ENCODE assay signal across 18 cellular contexts in the genomic region with DNA sequence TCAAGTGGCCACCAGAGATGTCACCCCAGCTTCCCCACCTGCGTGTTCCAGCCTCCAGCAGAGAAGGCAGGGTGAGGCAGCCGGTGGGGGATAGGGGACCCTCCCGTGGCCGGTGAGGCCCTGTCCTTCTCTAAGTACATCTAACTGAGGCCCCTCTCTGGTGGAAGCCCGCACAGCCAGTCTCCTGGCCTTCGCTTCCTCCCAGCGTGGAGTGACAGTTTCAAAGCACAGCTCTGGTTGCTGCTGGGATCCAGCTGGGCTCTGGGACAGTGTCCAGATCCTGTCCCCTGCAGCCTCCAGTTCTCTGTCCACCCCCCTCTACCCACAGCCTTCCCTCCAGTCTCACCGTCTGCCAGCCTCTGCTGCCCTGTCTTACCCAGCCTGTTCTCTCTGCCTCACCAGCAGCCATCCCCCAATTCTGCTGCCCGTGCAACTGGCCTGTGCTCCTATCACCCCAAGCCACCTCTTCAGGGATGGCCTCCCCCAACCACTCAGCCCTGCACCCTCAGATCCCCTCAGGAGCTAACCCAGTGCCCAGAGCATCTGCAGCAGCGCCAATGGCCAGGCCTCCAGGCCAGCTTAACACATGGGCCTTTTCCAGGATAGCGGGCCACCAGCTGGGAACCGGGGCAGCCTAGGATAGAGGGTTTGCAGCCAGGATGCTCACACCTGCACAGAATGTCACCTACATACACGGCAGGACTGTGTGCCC.
"Had no signal": no experiment of that assay in that cellular context is flagged by ENCODE, and none has a peak within 500 bp of the region (broad histone marks: within the 10 kb centered on the region; RNA-seq: fewer than 3 reads in every experiment).

No MANE protein-coding gene starts in this region.

- H3K9me3 Mint-ChIP-seq: activated naive CD8-positive, alpha-beta T cell treated with anti-CD3 and anti-CD28 coated beads, Interleukin-2, amount 10 ng/mL, durations not matched to agents 7 days and 5 days; memory B cell; T-helper 2 cell treated with Interferon-gamma antibody and Interleukin-4, amounts not matched to agents 5 μg/mL and 100 μg/mL, for 36 hours had no signal

- H3K4me3 ChIP-seq: esophagus squamous epithelium, smooth muscle cell, suprapubic skin, upper lobe of left lung had no signal

- H3K9me3 ChIP-seq: esophagus squamous epithelium, suprapubic skin, upper lobe of left lung had no signal

- H3K27me3 ChIP-seq: esophagus squamous epithelium, suprapubic skin, upper lobe of left lung had no signal

- H3K27ac Mint-ChIP-seq: activated naive CD8-positive, alpha-beta T cell treated with anti-CD3 and anti-CD28 coated beads, Interleukin-2, amount 10 ng/mL, durations not matched to agents 7 days and 5 days; memory B cell; T-helper 2 cell treated with Interferon-gamma antibody and Interleukin-4, amounts not matched to agents 5 μg/mL and 100 μg/mL, for 36 hours had no signal

- H3K27ac ChIP-seq: esophagus squamous epithelium, suprapubic skin, upper lobe of left lung had no signal

- DNase-seq: activated CD4-positive, alpha-beta T cell treated with anti-CD3 and anti-CD28 coated beads, Interleukin-2, amount 50 U/mL, for 4 hours; activated gamma-delta T cell; activated naive CD8-positive, alpha-beta T cell treated with anti-CD3 and anti-CD28 coated beads, Interleukin-2, amount 10 ng/mL, durations not matched to agents 7 days and 5 days; activated T-cell treated with anti-CD3 and anti-CD28 coated beads, Interleukin-2, amount 50 U/mL, for 48 hours; aorta; esophagus squamous epithelium; glutamatergic neuron; stimulated activated CD4-positive, alpha-beta T cell treated with anti-CD3 and anti-CD28 coated beads, Interleukin-2, amount 100 ng/mL, for 24 hours; stimulated activated naive CD4-positive, alpha-beta T cell; SW 1271; upper lobe of left lung had no signal

- H3K4me1 ChIP-seq: suprapubic skin had no signal

- ATAC-seq: activated CD4-positive, CD25-positive, alpha-beta regulatory T cell treated with anti-CD3 and anti-CD28 coated beads, Interleukin-2, amount 50 U/mL, for 24 hours; left lobe of liver; right cardiac atrium had no signal

- H3K4me3 Mint-ChIP-seq: activated naive CD8-positive, alpha-beta T cell treated with anti-CD3 and anti-CD28 coated beads, Interleukin-2, amount 10 ng/mL, durations not matched to agents 7 days and 5 days; memory B cell; T-helper 2 cell treated with Interferon-gamma antibody and Interleukin-4, amounts not matched to agents 5 μg/mL and 100 μg/mL, for 36 hours had no signal

- H3K36me3 Mint-ChIP-seq: activated naive CD8-positive, alpha-beta T cell treated with anti-CD3 and anti-CD28 coated beads, Interleukin-2, amount 10 ng/mL, durations not matched to agents 7 days and 5 days; memory B cell had no signal

- H3K27me3 Mint-ChIP-seq: activated naive CD8-positive, alpha-beta T cell treated with anti-CD3 and anti-CD28 coated beads, Interleukin-2, amount 10 ng/mL, durations not matched to agents 7 days and 5 days; memory B cell had no signal

- H3K36me3 ChIP-seq: esophagus squamous epithelium, suprapubic skin, upper lobe of left lung had no signal
